ENCODE assay signal across 1 cellular context in genomic region chr6:14039038-14039437, GRCh38.
TF ChIP-seq lines count a peak whose summit lies in the region.

No MANE protein-coding gene starts in this region.

TF ChIP-seq in K562, 482 proteins besides CTCF, POLR2A, EP300 and RAD21 (continued from another document):
- TF ChIP-seq, protein P1, sequence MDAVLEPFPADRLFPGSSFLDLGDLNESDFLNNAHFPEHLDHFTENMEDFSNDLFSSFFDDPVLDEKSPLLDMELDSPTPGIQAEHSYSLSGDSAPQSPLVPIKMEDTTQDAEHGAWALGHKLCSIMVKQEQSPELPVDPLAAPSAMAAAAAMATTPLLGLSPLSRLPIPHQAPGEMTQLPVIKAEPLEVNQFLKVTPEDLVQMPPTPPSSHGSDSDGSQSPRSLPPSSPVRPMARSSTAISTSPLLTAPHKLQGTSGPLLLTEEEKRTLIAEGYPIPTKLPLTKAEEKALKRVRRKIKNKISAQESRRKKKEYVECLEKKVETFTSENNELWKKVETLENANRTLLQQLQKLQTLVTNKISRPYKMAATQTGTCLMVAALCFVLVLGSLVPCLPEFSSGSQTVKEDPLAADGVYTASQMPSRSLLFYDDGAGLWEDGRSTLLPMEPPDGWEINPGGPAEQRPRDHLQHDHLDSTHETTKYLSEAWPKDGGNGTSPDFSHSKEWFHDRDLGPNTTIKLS (IDR thresholded peaks at IDR 0.05; ENCODE audit: borderline replicate concordance, low read depth) = peak; percentile 68; the same call in 1 of the 2 replicates
- 0 out of 2 replicates have a peak, but pooled peaks have one; percentile 59 for TF ChIP-seq CHAMP1 (IDR thresholded peaks at IDR 0.05)
- TF ChIP-seq ZEB2 (IDR thresholded peaks at IDR 0.05) = peak; percentile 59; the same call in 1 of the 2 replicates
- no peak for TF ChIP-seq ARID3A (IDR thresholded peaks at IDR 0.05; ENCODE audit: borderline replicate concordance, low read depth, low read length)
- TF ChIP-seq JUND (IDR thresholded peaks at IDR 0.05; ENCODE audit: borderline replicate concordance, low read depth, low read length) = peak; percentile 76
- TF ChIP-seq JUND (tag; IDR thresholded peaks at IDR 0.05; ENCODE audit: borderline replicate concordance, low read depth, low read length) = peak; percentile 48; the same call in 1 of the 3 replicates
- peak in 1 of 2 experiments; percentile 89; a peak in 2 of 4 replicates for TF ChIP-seq ZMIZ1 (IDR thresholded peaks at IDR 0.05; ENCODE audit: low read depth in 2 of 2, low read length in 2 of 2)
- no peak for TF ChIP-seq U2AF1 (optimal IDR thresholded peaks at IDR 0.05; ENCODE audit: low read depth, low read length)
- peak; percentile 48; the same call in 1 of the 2 replicates for TF ChIP-seq MAFK (IDR thresholded peaks at IDR 0.05; ENCODE audit: low read length)
- TF ChIP-seq BCL6 (CRISPR knock-in tag; IDR thresholded peaks at IDR 0.05) = no peak
- peak in 1 of 2 experiments; percentile 72; a peak in 1 of 4 replicates for TF ChIP-seq ARNT (IDR thresholded peaks at IDR 0.05)
- TF ChIP-seq PML (IDR thresholded peaks at IDR 0.05; ENCODE audit: low read length) = peak; percentile 83
- peak; percentile 76 for TF ChIP-seq RFX1 (IDR thresholded peaks at IDR 0.05)
- TF ChIP-seq, protein P2, sequence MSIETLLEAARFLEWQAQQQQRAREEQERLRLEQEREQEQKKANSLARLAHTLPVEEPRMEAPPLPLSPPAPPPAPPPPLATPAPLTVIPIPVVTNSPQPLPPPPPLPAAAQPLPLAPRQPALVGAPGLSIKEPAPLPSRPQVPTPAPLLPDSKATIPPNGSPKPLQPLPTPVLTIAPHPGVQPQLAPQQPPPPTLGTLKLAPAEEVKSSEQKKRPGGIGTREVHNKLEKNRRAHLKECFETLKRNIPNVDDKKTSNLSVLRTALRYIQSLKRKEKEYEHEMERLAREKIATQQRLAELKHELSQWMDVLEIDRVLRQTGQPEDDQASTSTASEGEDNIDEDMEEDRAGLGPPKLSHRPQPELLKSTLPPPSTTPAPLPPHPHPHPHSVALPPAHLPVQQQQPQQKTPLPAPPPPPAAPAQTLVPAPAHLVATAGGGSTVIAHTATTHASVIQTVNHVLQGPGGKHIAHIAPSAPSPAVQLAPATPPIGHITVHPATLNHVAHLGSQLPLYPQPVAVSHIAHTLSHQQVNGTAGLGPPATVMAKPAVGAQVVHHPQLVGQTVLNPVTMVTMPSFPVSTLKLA (conservative IDR thresholded peaks at IDR 0.05) = peak in 1 of 2 experiments; percentile 54; a peak in 1 of 4 replicates
- peak; percentile 32; the same call in 1 of the 2 replicates for TF ChIP-seq MAFF (IDR thresholded peaks at IDR 0.05; ENCODE audit: low read length)
- TF ChIP-seq CREB1 (IDR thresholded peaks at IDR 0.05) = peak; percentile 42; the same call in 1 of the 2 replicates
- TF ChIP-seq CREB1 (CRISPR knock-in tag; IDR thresholded peaks at IDR 0.05) = no peak
- peak; percentile 42 for TF ChIP-seq MEIS2 (IDR thresholded peaks at IDR 0.05; ENCODE audit: partially characterized antibody)
- no peak for TF ChIP-seq FOXA1 (IDR thresholded peaks at IDR 0.05; ENCODE audit: borderline replicate concordance)
- peak; percentile 26 for TF ChIP-seq RBM25 (IDR thresholded peaks at IDR 0.05; ENCODE audit: low read depth, low read length, severe bottlenecking)
- TF ChIP-seq STAT5A (IDR thresholded peaks at IDR 0.05; ENCODE audit: borderline replicate concordance, low read length) = peak; percentile 87
- TF ChIP-seq PHB2 (IDR thresholded peaks at IDR 0.05; ENCODE audit: low read depth) = peak; percentile 50
- TF ChIP-seq, protein P3, sequence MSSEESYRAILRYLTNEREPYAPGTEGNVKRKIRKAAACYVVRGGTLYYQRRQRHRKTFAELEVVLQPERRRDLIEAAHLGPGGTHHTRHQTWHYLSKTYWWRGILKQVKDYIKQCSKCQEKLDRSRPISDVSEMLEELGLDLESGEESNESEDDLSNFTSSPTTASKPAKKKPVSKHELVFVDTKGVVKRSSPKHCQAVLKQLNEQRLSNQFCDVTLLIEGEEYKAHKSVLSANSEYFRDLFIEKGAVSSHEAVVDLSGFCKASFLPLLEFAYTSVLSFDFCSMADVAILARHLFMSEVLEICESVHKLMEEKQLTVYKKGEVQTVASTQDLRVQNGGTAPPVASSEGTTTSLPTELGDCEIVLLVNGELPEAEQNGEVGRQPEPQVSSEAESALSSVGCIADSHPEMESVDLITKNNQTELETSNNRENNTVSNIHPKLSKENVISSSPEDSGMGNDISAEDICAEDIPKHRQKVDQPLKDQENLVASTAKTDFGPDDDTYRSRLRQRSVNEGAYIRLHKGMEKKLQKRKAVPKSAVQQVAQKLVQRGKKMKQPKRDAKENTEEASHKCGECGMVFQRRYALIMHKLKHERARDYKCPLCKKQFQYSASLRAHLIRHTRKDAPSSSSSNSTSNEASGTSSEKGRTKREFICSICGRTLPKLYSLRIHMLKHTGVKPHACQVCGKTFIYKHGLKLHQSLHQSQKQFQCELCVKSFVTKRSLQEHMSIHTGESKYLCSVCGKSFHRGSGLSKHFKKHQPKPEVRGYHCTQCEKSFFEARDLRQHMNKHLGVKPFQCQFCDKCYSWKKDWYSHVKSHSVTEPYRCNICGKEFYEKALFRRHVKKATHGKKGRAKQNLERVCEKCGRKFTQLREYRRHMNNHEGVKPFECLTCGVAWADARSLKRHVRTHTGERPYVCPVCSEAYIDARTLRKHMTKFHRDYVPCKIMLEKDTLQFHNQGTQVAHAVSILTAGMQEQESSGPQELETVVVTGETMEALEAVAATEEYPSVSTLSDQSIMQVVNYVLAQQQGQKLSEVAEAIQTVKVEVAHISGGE (CRISPR knock-in tag; IDR thresholded peaks at IDR 0.05) = peak in 1 of 3 experiments; percentile 43; a peak in 1 of 6 replicates
- no peak for TF ChIP-seq EWSR1 (IDR thresholded peaks at IDR 0.05; ENCODE audit: borderline replicate concordance, low read depth, partially characterized antibody)
- TF ChIP-seq NFE2L1 (tag; IDR thresholded peaks at IDR 0.05; ENCODE audit: borderline replicate concordance, low read depth) = no peak
- 0 out of 2 replicates have a peak, but pooled peaks have one; percentile 31 for TF ChIP-seq BCOR (IDR thresholded peaks at IDR 0.05)
- TF ChIP-seq YY1 (IDR thresholded peaks at IDR 0.05; ENCODE audit: borderline replicate concordance in 1 of 3, control insufficient read depth in 1 of 3, extremely low read depth in 1 of 3, insufficient read depth in 3 of 3, insufficient read length in 1 of 3, insufficient replicate concordance in 2 of 3, low read depth in 1 of 3, low read length in 2 of 3) = peak in 1 of 3 experiments; percentile 14
- no peak for TF ChIP-seq ATF2 (CRISPR knock-in tag; IDR thresholded peaks at IDR 0.05)
- peak in 1 of 2 experiments; percentile 30; a peak in 1 of 4 replicates for TF ChIP-seq MLLT1 (IDR thresholded peaks at IDR 0.05)
- TF ChIP-seq JUN (IDR thresholded peaks at IDR 0.05; ENCODE audit: borderline replicate concordance, low read depth, low read length) = peak; percentile 75; the same call in 1 of the 2 replicates
- TF ChIP-seq JUN (CRISPR knock-in tag; IDR thresholded peaks at IDR 0.05; ENCODE audit: borderline replicate concordance) = no peak
- no peak for TF ChIP-seq SMAD2 (IDR thresholded peaks at IDR 0.05; ENCODE audit: low read depth, low read length)
- peak; percentile 68; the same call in 1 of the 2 replicates for TF ChIP-seq SPI1 (IDR thresholded peaks at IDR 0.05; ENCODE audit: borderline replicate concordance, low read depth, low read length)
- peak; percentile 60 for TF ChIP-seq NFYB (IDR thresholded peaks at IDR 0.05; ENCODE audit: extremely low read depth, insufficient read length)
- TF ChIP-seq EZH2 (IDR thresholded peaks at IDR 0.05; ENCODE audit: borderline replicate concordance, low read depth, low read length) = no peak
- peak; percentile 90 for TF ChIP-seq MTA2 (IDR thresholded peaks at IDR 0.05; ENCODE audit: low read depth)
- TF ChIP-seq CBFA2T3 (IDR thresholded peaks at IDR 0.05) = peak; percentile 95
- TF ChIP-seq, protein P4, sequence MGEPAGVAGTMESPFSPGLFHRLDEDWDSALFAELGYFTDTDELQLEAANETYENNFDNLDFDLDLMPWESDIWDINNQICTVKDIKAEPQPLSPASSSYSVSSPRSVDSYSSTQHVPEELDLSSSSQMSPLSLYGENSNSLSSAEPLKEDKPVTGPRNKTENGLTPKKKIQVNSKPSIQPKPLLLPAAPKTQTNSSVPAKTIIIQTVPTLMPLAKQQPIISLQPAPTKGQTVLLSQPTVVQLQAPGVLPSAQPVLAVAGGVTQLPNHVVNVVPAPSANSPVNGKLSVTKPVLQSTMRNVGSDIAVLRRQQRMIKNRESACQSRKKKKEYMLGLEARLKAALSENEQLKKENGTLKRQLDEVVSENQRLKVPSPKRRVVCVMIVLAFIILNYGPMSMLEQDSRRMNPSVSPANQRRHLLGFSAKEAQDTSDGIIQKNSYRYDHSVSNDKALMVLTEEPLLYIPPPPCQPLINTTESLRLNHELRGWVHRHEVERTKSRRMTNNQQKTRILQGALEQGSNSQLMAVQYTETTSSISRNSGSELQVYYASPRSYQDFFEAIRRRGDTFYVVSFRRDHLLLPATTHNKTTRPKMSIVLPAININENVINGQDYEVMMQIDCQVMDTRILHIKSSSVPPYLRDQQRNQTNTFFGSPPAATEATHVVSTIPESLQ (CRISPR knock-in tag; IDR thresholded peaks at IDR 0.05) = no peak
TF ChIP-seq in K562: peak in this region for 77.
